In the genomic region with DNA sequence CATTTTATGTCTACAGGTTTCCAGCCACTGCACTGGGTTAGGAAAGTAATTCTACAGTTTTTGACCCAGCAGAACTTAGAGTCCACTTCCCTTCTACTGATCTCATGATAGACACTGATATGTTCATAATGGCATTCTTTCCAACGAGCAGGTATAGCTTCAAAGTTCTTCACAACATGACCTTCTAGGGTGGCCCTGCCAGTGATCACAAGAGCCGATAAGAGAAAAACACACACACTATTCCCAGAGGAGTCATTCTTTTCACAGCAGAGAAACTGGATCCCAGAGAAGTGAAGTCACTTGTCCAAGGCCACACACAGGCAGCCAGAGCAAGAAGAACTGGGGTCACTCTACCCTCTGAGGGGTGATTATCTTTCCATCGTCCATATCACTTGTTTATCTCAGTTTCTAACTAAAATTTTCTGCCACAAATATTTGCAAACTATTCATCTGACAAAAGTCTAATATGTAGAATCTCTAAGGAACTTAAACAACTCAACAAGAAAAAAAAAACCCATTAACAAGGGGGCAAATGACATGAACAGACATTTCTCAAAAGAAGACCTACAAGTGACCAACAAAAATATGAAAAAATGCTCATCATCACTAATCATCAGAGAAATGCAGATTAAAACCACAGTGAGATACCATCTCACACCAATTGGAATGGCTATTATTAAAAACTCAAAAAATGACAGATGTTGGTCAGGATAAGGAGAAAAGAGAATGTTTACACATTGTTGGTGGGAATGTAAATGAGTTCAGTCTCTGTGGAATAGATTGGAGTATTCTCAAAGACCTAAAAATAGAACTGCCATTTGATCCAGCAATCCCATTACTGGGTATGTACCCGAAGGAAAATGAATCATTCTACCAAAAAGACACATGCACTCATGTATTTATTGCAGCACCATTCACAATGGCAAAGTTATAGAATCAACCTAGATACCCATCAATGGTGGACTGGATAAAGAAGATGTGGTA, we compare ENCODE assay signal across 21 cellular contexts. TPM values are rescaled to one million over a fixed set of nuclear protein-coding genes. Genes with fewer than 3 reads are reported as not detected.
DNase-seq lines count a peak whose midpoint lies in the region; ATAC-seq lines count a peak whose summit lies in the region.
"Had no signal": no experiment of that assay in that cellular context is flagged by ENCODE, and none has a peak within 500 bp of the region (broad histone marks: within the 10 kb centered on the region; RNA-seq: fewer than 3 reads in every experiment).

No MANE protein-coding gene starts in this region.

- no peak overlapping the region for H3K4me3 ChIP-seq in mesenchymal stem cell (ENCODE audit: insufficient read depth in 1 of 2, low read depth in 1 of 2, low read length in 2 of 2)
- H3K4me3 ChIP-seq: PC-9 had no signal

- no peak overlapping the region for H3K23ac ChIP-seq in mesenchymal stem cell (ENCODE audit: low read length in 2 of 2)

- H3K9ac ChIP-seq in mesenchymal stem cell (ENCODE audit: low read length), result no peak overlapping the region

- no peak overlapping the region for H2BK15ac ChIP-seq in mesenchymal stem cell (ENCODE audit: low read depth, poor library complexity, severe bottlenecking)

- no peak overlapping the region for H3K14ac ChIP-seq in mesenchymal stem cell (ENCODE audit: low read length in 2 of 2)

- H3K9me3 ChIP-seq in mesenchymal stem cell (ENCODE audit: control insufficient read depth, low read length), result no peaks in the 10 kb centered on the region

- H3K18ac ChIP-seq in mesenchymal stem cell (ENCODE audit: low read depth in 1 of 2, low read length in 2 of 2), result no peak overlapping the region

- H2BK5ac ChIP-seq in mesenchymal stem cell (ENCODE audit: low read depth, low read length, poor library complexity, severe bottlenecking), result no peak overlapping the region

- 44% methylated on average over 4 of the region's 4 CpGs for WGBS in mesenchymal stem cell

- peaks cover 0 to 3% of the 10 kb centered on the region in 2 experiments for H3K27me3 ChIP-seq in mesenchymal stem cell (ENCODE audit: control insufficient read depth in 1 of 2, insufficient read depth in 1 of 2, low read length in 2 of 2)

- no peak overlapping the region for H2BK12ac ChIP-seq in mesenchymal stem cell (ENCODE audit: low read length in 2 of 2)

- no peaks in the 10 kb centered on the region for H3K36me3 ChIP-seq in mesenchymal stem cell (ENCODE audit: control insufficient read depth in 1 of 2, insufficient read depth in 2 of 2, low read depth in 1 of 2, low read length in 2 of 2)

- no peak overlapping the region for H4K91ac ChIP-seq in mesenchymal stem cell (ENCODE audit: low read length)

- no peak overlapping the region for H3K4ac ChIP-seq in mesenchymal stem cell (ENCODE audit: low read depth in 1 of 2, low read length in 2 of 2)

- no peak overlapping the region for H3K4me2 ChIP-seq in mesenchymal stem cell (ENCODE audit: low read length, poor library complexity, severe bottlenecking)
- H3K4me2 ChIP-seq: PC-9 had no signal

- no peak for ATAC-seq in GM18502 (IDR thresholded peaks at IDR 0.05; ENCODE audit: poor library complexity, unreplicated experiment)
- ATAC-seq: SK-N-SH treated with all-trans-retinoic acid at 6 μM for 48 hours had no signal

- H3K79me1 ChIP-seq in mesenchymal stem cell (replicated peaks; ENCODE audit: low read length, poor library complexity, severe bottlenecking), result no peaks in the 10 kb centered on the region

- DNase-seq in H4 (ENCODE audit: low spot score) (peak; percentile 13), LHCN-M2 (ENCODE audit: low read depth) (peak; percentile 15), SK-N-DZ (ENCODE audit: low spot score) (peak; percentile 41), mesenchymal stem cell (peak; percentile 28), NCI-H82 treated with DMSO at 0.1 percent for 48 hours (lab: John Stamatoyannopoulos, UW; ENCODE audit: unreplicated experiment) (no peak)
- no peak for DNase-seq in activated CD4-positive, alpha-beta T cell treated with anti-CD3 and anti-CD28 coated beads, Interleukin-2, amount 50 U/mL, for 1 hour
- DNase-seq: ACHN, AML-193, COR-L47, DMS53, H9, KBM-7, NCI-H1436 treated with DMSO at 0.1 percent for 48 hours, NCI-H2029 treated with DMSO at 0.1 percent for 48 hours, NCI-H748 treated with DMSO at 0.1 percent for 48 hours, PC-9, T-helper 1 cell had no signal

- no peak overlapping the region for H2BK120ac ChIP-seq in mesenchymal stem cell (ENCODE audit: low read depth, low read length)

- H2AFZ ChIP-seq in mesenchymal stem cell (ENCODE audit: low read depth, low read length), result no peak overlapping the region
- H2AFZ ChIP-seq: PC-9 had no signal

- no peaks in the 10 kb centered on the region for H3K4me1 ChIP-seq in mesenchymal stem cell (ENCODE audit: control insufficient read depth, insufficient read depth, low read depth, low read length)

- H3K27ac ChIP-seq in mesenchymal stem cell (ENCODE audit: low read length, poor library complexity, severe bottlenecking), result no peak overlapping the region
- H3K27ac ChIP-seq: HL-60, PC-9 had no signal

- H4K8ac ChIP-seq in mesenchymal stem cell (ENCODE audit: low read length), result no peak overlapping the region

- H2AK5ac ChIP-seq in mesenchymal stem cell (ENCODE audit: low read length, severe bottlenecking), result no peak overlapping the region

RNA-seq across cellular contexts. Expression of a gene that starts 31.5 kb away (rescaled TPM):
- not detected in 2 replicates for total RNA-seq in H4 (2014; rRNA removed; shearing (Covaris generic))
- total RNA-seq in LHCN-M2 (2014; rRNA removed), result not detected in 2 replicates
- not detected for polyA plus RNA-seq in LHCN-M2 (2012)
- 0.98 and 1.5 TPM in 2 replicates for polyA plus RNA-seq in SK-N-DZ (2014; cell fraction: cytosol; rRNA removed)
- 2.0 and 2.4 TPM in 2 replicates for polyA plus RNA-seq in SK-N-DZ (2014; cell fraction: nucleus; rRNA removed)
- polyA plus RNA-seq in mesenchymal stem cell (2013, experiment 1 of 2), result not detected
- polyA plus RNA-seq in mesenchymal stem cell (2013, experiment 2 of 2), result not detected
- polyA plus RNA-seq: CD14-positive monocyte had no signal

Comparison
In these comparisons a context has a peak if more than half of its experiments do, and no peak if none do; other contexts are left out.
1. DNase-seq: peak in H4 (single experiment), LHCN-M2 (single experiment), SK-N-DZ (single experiment) and mesenchymal stem cell (single experiment); none in NCI-H82 treated with DMSO at 0.1 percent for 48 hours (single experiment) and activated CD4-positive, alpha-beta T cell treated with anti-CD3 and anti-CD28 coated beads, Interleukin-2, amount 50 U/mL, for 1 hour (single experiment).